Comparison of ENCODE assay signal across 1 cellular context in the genomic region with DNA sequence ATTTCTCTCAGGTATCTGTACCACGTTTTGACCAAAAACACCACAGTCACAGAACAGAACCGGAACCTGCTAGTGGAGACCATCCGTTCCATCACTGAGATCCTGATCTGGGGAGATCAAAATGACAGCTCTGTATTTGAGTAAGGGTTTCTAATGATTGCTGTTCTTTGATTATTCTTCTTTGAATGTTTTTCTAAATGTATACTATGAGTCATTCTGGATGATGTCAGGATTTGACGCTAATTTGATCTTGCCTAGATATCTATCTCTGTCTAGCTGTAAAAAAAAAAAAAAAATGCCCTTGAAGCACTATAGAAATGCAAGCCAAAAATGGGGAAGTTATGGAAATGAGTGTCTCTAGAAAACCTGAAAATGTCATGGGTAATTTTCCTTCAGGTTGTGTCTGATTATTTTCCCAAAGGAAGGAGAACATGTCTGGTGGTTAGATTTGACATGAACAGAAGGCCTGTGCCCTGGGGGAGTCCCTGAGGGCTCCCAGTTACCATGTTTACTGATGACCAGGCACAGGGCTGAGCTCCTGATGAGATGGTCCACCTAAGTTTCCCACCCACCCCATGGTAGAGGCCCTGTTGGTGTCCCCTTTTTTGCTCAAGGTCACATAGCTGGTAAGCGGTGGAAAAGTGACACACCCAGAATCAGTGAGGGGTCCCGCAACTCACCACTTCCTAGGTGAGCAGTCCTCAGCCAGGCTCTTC.
TF ChIP-seq lines count a peak whose summit lies in the region.

No MANE protein-coding gene starts in this region.

TF ChIP-seq in K562, 482 proteins besides CTCF, POLR2A, EP300 and RAD21 (continued from another document and continues in another):
- TF ChIP-seq, protein P1, sequence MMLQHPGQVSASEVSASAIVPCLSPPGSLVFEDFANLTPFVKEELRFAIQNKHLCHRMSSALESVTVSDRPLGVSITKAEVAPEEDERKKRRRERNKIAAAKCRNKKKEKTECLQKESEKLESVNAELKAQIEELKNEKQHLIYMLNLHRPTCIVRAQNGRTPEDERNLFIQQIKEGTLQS (IDR thresholded peaks at IDR 0.05) = peak; percentile 90
- TF ChIP-seq, protein P1 (CRISPR knock-in tag; conservative IDR thresholded peaks at IDR 0.05) = no peak; the same call in 1 of the 2 replicates
- TF ChIP-seq L3MBTL2 (IDR thresholded peaks at IDR 0.05) (no peak), NFATC3 (IDR thresholded peaks at IDR 0.05) (no peak), PPARD (CRISPR knock-in tag; IDR thresholded peaks at IDR 0.05) (no peak), TOE1 (IDR thresholded peaks at IDR 0.05; ENCODE audit: borderline replicate concordance) (no peak), TOE1 (CRISPR knock-in tag; IDR thresholded peaks at IDR 0.05; ENCODE audit: borderline replicate concordance, low read depth) (no peak), GATA2 (CRISPR knock-in tag; IDR thresholded peaks at IDR 0.05) (no peak), ZNF143 (CRISPR knock-in tag; IDR thresholded peaks at IDR 0.05) (no peak), ARID1B (IDR thresholded peaks at IDR 0.05) (peak; percentile 46; the same call in 1 of the 2 replicates), KAT8 (IDR thresholded peaks at IDR 0.05; ENCODE audit: low read depth) (no peak), SLC30A9 (CRISPR knock-in tag; IDR thresholded peaks at IDR 0.05) (no peak), ZNF146 (CRISPR knock-in tag; IDR thresholded peaks at IDR 0.05; ENCODE audit: unreplicated experiment) (no peak), JUN (IDR thresholded peaks at IDR 0.05; ENCODE audit: borderline replicate concordance, low read depth, low read length) (peak; percentile 79), JUN (CRISPR knock-in tag; IDR thresholded peaks at IDR 0.05; ENCODE audit: borderline replicate concordance) (no peak), ZBTB8A (IDR thresholded peaks at IDR 0.05; ENCODE audit: partially characterized antibody) (no peak), FOSL1 (tag; conservative IDR thresholded peaks at IDR 0.05) (peak; percentile 87), SMARCE1 (IDR thresholded peaks at IDR 0.05) (peak; percentile 85; the same call in 1 of the 2 replicates), NFE2L1 (tag; IDR thresholded peaks at IDR 0.05; ENCODE audit: borderline replicate concordance, low read depth) (no peak), NCOA1 (IDR thresholded peaks at IDR 0.05; ENCODE audit: low read depth) (no peak), NR2F6 (CRISPR knock-in tag; IDR thresholded peaks at IDR 0.05) (no peak), CCNT2 (IDR thresholded peaks at IDR 0.05; ENCODE audit: borderline replicate concordance, extremely low read depth, insufficient read length, low read depth, low read length) (no peak), CBX5 (IDR thresholded peaks at IDR 0.05; ENCODE audit: borderline replicate concordance, low read depth) (no peak), KDM4B (IDR thresholded peaks at IDR 0.05; ENCODE audit: borderline replicate concordance in 2 of 2, low read depth in 1 of 2) (no peak), SMC3 (conservative IDR thresholded peaks at IDR 0.05; ENCODE audit: insufficient read depth, low read depth, low read length) (no peak), ZNF584 (CRISPR knock-in tag; IDR thresholded peaks at IDR 0.05; ENCODE audit: low read depth) (no peak), PHB2 (IDR thresholded peaks at IDR 0.05; ENCODE audit: low read depth) (no peak), ELF2 (CRISPR knock-in tag; IDR thresholded peaks at IDR 0.05) (no peak), BACH1 (tag; IDR thresholded peaks at IDR 0.05) (no peak), MEF2D (tag; conservative IDR thresholded peaks at IDR 0.05; ENCODE audit: low read depth) (no peak), SMARCC2 (IDR thresholded peaks at IDR 0.05; ENCODE audit: low read depth) (peak; percentile 66; the same call in 1 of the 2 replicates), CHD2 (IDR thresholded peaks at IDR 0.05; ENCODE audit: low read depth, low read length) (no peak), NCOR1 (IDR thresholded peaks at IDR 0.05) (no peak), ADNP (tag; IDR thresholded peaks at IDR 0.05) (no peak), HMG20A (CRISPR knock-in tag; conservative IDR thresholded peaks at IDR 0.05) (no peak), XRCC4 (IDR thresholded peaks at IDR 0.05; ENCODE audit: extremely low read depth, insufficient read depth, insufficient read length) (no peak)
- TF ChIP-seq, protein P2, sequence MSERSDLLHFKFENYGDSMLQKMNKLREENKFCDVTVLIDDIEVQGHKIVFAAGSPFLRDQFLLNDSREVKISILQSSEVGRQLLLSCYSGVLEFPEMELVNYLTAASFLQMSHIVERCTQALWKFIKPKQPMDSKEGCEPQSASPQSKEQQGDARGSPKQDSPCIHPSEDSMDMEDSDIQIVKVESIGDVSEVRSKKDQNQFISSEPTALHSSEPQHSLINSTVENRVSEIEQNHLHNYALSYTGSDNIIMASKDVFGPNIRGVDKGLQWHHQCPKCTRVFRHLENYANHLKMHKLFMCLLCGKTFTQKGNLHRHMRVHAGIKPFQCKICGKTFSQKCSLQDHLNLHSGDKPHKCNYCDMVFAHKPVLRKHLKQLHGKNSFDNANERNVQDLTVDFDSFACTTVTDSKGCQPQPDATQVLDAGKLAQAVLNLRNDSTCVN (CRISPR knock-in tag; IDR thresholded peaks at IDR 0.05) = no peak
- TF ChIP-seq, protein P3, sequence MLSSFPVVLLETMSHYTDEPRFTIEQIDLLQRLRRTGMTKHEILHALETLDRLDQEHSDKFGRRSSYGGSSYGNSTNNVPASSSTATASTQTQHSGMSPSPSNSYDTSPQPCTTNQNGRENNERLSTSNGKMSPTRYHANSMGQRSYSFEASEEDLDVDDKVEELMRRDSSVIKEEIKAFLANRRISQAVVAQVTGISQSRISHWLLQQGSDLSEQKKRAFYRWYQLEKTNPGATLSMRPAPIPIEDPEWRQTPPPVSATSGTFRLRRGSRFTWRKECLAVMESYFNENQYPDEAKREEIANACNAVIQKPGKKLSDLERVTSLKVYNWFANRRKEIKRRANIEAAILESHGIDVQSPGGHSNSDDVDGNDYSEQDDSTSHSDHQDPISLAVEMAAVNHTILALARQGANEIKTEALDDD (IDR thresholded peaks at IDR 0.05) = no peak
- TF ChIP-seq, protein P4, sequence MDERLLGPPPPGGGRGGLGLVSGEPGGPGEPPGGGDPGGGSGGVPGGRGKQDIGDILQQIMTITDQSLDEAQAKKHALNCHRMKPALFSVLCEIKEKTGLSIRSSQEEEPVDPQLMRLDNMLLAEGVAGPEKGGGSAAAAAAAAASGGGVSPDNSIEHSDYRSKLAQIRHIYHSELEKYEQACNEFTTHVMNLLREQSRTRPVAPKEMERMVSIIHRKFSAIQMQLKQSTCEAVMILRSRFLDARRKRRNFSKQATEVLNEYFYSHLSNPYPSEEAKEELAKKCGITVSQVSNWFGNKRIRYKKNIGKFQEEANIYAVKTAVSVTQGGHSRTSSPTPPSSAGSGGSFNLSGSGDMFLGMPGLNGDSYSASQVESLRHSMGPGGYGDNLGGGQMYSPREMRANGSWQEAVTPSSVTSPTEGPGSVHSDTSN (CRISPR knock-in tag; IDR thresholded peaks at IDR 0.05; ENCODE audit: low read depth) = no peak
- TF ChIP-seq, protein P4 (tag; conservative IDR thresholded peaks at IDR 0.05; ENCODE audit: low read depth) = no peak
- TF ChIP-seq, protein P5, sequence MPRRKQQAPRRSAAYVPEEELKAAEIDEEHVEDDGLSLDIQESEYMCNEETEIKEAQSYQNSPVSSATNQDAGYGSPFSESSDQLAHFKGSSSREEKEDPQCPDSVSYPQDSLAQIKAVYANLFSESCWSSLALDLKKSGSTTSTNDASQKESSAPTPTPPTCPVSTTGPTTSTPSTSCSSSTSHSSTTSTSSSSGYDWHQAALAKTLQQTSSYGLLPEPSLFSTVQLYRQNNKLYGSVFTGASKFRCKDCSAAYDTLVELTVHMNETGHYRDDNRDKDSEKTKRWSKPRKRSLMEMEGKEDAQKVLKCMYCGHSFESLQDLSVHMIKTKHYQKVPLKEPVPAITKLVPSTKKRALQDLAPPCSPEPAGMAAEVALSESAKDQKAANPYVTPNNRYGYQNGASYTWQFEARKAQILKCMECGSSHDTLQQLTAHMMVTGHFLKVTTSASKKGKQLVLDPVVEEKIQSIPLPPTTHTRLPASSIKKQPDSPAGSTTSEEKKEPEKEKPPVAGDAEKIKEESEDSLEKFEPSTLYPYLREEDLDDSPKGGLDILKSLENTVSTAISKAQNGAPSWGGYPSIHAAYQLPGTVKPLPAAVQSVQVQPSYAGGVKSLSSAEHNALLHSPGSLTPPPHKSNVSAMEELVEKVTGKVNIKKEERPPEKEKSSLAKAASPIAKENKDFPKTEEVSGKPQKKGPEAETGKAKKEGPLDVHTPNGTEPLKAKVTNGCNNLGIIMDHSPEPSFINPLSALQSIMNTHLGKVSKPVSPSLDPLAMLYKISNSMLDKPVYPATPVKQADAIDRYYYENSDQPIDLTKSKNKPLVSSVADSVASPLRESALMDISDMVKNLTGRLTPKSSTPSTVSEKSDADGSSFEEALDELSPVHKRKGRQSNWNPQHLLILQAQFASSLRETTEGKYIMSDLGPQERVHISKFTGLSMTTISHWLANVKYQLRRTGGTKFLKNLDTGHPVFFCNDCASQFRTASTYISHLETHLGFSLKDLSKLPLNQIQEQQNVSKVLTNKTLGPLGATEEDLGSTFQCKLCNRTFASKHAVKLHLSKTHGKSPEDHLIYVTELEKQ (CRISPR knock-in tag; IDR thresholded peaks at IDR 0.05) = no peak
- TF ChIP-seq, protein P6, sequence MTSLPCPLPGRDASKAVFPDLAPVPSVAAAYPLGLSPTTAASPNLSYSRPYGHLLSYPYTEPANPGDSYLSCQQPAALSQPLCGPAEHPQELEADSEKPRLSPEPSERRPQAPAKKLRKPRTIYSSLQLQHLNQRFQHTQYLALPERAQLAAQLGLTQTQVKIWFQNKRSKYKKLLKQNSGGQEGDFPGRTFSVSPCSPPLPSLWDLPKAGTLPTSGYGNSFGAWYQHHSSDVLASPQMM (CRISPR knock-in tag; IDR thresholded peaks at IDR 0.05) = no peak
- TF ChIP-seq, protein P7, sequence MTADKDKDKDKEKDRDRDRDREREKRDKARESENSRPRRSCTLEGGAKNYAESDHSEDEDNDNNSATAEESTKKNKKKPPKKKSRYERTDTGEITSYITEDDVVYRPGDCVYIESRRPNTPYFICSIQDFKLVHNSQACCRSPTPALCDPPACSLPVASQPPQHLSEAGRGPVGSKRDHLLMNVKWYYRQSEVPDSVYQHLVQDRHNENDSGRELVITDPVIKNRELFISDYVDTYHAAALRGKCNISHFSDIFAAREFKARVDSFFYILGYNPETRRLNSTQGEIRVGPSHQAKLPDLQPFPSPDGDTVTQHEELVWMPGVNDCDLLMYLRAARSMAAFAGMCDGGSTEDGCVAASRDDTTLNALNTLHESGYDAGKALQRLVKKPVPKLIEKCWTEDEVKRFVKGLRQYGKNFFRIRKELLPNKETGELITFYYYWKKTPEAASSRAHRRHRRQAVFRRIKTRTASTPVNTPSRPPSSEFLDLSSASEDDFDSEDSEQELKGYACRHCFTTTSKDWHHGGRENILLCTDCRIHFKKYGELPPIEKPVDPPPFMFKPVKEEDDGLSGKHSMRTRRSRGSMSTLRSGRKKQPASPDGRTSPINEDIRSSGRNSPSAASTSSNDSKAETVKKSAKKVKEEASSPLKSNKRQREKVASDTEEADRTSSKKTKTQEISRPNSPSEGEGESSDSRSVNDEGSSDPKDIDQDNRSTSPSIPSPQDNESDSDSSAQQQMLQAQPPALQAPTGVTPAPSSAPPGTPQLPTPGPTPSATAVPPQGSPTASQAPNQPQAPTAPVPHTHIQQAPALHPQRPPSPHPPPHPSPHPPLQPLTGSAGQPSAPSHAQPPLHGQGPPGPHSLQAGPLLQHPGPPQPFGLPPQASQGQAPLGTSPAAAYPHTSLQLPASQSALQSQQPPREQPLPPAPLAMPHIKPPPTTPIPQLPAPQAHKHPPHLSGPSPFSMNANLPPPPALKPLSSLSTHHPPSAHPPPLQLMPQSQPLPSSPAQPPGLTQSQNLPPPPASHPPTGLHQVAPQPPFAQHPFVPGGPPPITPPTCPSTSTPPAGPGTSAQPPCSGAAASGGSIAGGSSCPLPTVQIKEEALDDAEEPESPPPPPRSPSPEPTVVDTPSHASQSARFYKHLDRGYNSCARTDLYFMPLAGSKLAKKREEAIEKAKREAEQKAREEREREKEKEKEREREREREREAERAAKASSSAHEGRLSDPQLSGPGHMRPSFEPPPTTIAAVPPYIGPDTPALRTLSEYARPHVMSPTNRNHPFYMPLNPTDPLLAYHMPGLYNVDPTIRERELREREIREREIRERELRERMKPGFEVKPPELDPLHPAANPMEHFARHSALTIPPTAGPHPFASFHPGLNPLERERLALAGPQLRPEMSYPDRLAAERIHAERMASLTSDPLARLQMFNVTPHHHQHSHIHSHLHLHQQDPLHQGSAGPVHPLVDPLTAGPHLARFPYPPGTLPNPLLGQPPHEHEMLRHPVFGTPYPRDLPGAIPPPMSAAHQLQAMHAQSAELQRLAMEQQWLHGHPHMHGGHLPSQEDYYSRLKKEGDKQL (CRISPR knock-in tag; IDR thresholded peaks at IDR 0.05; ENCODE audit: borderline replicate concordance) = no peak
- TF ChIP-seq, protein P8, sequence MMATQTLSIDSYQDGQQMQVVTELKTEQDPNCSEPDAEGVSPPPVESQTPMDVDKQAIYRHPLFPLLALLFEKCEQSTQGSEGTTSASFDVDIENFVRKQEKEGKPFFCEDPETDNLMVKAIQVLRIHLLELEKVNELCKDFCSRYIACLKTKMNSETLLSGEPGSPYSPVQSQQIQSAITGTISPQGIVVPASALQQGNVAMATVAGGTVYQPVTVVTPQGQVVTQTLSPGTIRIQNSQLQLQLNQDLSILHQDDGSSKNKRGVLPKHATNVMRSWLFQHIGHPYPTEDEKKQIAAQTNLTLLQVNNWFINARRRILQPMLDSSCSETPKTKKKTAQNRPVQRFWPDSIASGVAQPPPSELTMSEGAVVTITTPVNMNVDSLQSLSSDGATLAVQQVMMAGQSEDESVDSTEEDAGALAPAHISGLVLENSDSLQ (IDR thresholded peaks at IDR 0.05) = peak; percentile 47; the same call in 1 of the 2 replicates
